In the genomic region with DNA sequence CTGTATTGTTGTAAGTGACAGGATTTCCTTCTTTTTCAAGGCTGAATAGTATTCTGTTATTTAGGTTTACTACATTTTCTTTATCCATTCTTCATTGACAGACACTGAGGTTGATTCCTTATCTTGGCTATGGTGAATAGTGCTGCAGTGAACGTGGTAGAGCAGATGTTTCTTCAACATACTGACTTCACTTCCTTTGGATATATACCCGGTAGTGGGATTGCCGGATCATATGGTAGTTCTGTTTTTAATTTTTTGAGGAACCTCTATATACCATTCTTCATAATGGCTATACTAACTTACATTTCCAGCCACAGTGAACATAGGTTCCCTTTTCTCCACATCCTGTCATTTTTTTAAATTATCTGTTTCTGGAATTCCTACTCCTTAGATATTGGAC, we compare ENCODE assay signal across 23 cellular contexts. TPM values are rescaled to one million over a fixed set of nuclear protein-coding genes. Genes with fewer than 3 reads are reported as not detected.
DNase-seq lines count a peak whose midpoint lies in the region; ATAC-seq, FAIRE-seq and TF ChIP-seq lines count a peak whose summit lies in the region.
"Had no signal": no experiment of that assay in that cellular context is flagged by ENCODE, and none has a peak within 500 bp of the region (broad histone marks: within the 10 kb centered on the region; RNA-seq: fewer than 3 reads in every experiment).

No MANE protein-coding gene starts in this region.

- no peak overlapping the region for H3K4me2 ChIP-seq in smooth muscle cell
- H3K4me2 ChIP-seq: BLaER1, GM23338 had no signal

- H3F3A ChIP-seq in smooth muscle cell (ENCODE audit: low read depth), result no peaks in the 10 kb centered on the region

- H3K4me3 ChIP-seq in HEK293 (ENCODE audit: low read depth, low read length) (no peak overlapping the region), smooth muscle cell (no peak overlapping the region), left lung (no peak overlapping the region)
- H3K4me3 ChIP-seq: BLaER1, GM23338 had no signal

- intact Hi-C loops in left lung (cut with DNase I), result no loop called here

- TF ChIP-seq CTCF in HEK293 (tag by site-specific recombination; IDR thresholded peaks at IDR 0.05) (no peak), smooth muscle cell (IDR thresholded peaks at IDR 0.05; ENCODE audit: borderline replicate concordance, insufficient read depth, poor library complexity, severe bottlenecking) (no peak), glutamatergic neuron (IDR thresholded peaks at IDR 0.05; ENCODE audit: partially characterized antibody, unreplicated experiment) (no peak), left lung (IDR thresholded peaks at IDR 0.05) (no peak)

- H3K4me3 Mint-ChIP-seq in T-helper 17 cell (no peak overlapping the region), glutamatergic neuron (ENCODE audit: unreplicated experiment) (no peak overlapping the region)
- H3K4me3 Mint-ChIP-seq: B cell; CD4-positive, alpha-beta T cell; CD8-positive, alpha-beta memory T cell; GM23338; H9 had no signal

- WGBS in smooth muscle cell (ENCODE audit: low lambda C conversion rate), result 93% methylated on average over 3 of the region's 3 CpGs

- H2AFZ ChIP-seq in smooth muscle cell (ENCODE audit: low read depth), result no peak overlapping the region
- H2AFZ ChIP-seq: GM23338 had no signal

- DNase-seq in CD1c-positive myeloid dendritic cell (ENCODE audit: extremely low spot score) (peak; percentile 27), T-helper 17 cell (no peak), smooth muscle cell (lab: John Stamatoyannopoulos, UW; ENCODE audit: unreplicated experiment) (no peak), GM12892 (ENCODE audit: insufficient read length) (no peak), glutamatergic neuron (no peak), left lung (no peak)
- DNase-seq: CD4-positive, alpha-beta T cell; CD8-positive, alpha-beta memory T cell; DMS 273 treated with DMSO at 0.1 percent for 48 hours; DMS53; DMS79 treated with DMSO at 0.1 percent for 48 hours; GF-D8; H9; HFFc6 had no signal

- H3K36me3 Mint-ChIP-seq in T-helper 17 cell (ENCODE audit: low read depth), result no peaks in the 10 kb centered on the region
- no peaks in the 10 kb centered on the region for H3K36me3 Mint-ChIP-seq in glutamatergic neuron (ENCODE audit: unreplicated experiment)

- peaks cover 30% of the 10 kb centered on the region for H3K79me2 ChIP-seq in smooth muscle cell (ENCODE audit: low read depth)

- no peak overlapping the region for H3K27ac ChIP-seq in HEK293 (ENCODE audit: extremely low read depth, low read depth, low read length)
- H3K27ac ChIP-seq in smooth muscle cell (ENCODE audit: low read depth), result peak overlapping the region; percentile 84
- no peak overlapping the region for H3K27ac ChIP-seq in left lung
- H3K27ac ChIP-seq: BLaER1, C4-2B had no signal

- no peak for TF ChIP-seq POLR2A in GM12892 (IDR thresholded peaks at IDR 0.05; ENCODE audit: low read depth, low read length)

- H3K4me1 ChIP-seq in HEK293 (ENCODE audit: control insufficient read depth, insufficient read depth, low read length), result peaks cover 11% of the 10 kb centered on the region
- H3K4me1 ChIP-seq in smooth muscle cell (ENCODE audit: low read depth), result peaks cover 30% of the 10 kb centered on the region
- peaks cover 0 to 6% of the 10 kb centered on the region in 2 donors for H3K4me1 ChIP-seq in left lung

- CTCF ChIA-PET in HEK293 (lab: Yijun Ruan, JAX), result interaction anchor here (0.6 to 0.7 kb wide), 2 partner anchors 43 to 460 kb away, joined by 3 to 6 read pairs; no protein-coding TSS in a partner anchor

- POLR2A ChIA-PET in HEK293 (lab: Yijun Ruan, JAX), result no interaction called here

- H4K20me1 ChIP-seq in smooth muscle cell (ENCODE audit: low read depth), result no peaks in the 10 kb centered on the region

- H3K9ac ChIP-seq in smooth muscle cell (ENCODE audit: low read depth), result peak overlapping the region; percentile 4
- H3K9ac ChIP-seq: BLaER1 had no signal

- H3K27me3 Mint-ChIP-seq in T-helper 17 cell, result no peaks in the 10 kb centered on the region
- H3K27me3 Mint-ChIP-seq in glutamatergic neuron (ENCODE audit: unreplicated experiment), result peaks cover 2% of the 10 kb centered on the region
- H3K27me3 Mint-ChIP-seq: B cell; CD4-positive, alpha-beta T cell; CD8-positive, alpha-beta memory T cell had no signal

- H3K4me1 Mint-ChIP-seq in T-helper 17 cell, result peaks cover 13% of the 10 kb centered on the region
- H3K4me1 Mint-ChIP-seq in glutamatergic neuron (ENCODE audit: low read depth, unreplicated experiment), result peaks cover 17% of the 10 kb centered on the region

- H3K27ac Mint-ChIP-seq in T-helper 17 cell (peak overlapping the region; percentile 16), glutamatergic neuron (ENCODE audit: unreplicated experiment) (no peak overlapping the region)
- H3K27ac Mint-ChIP-seq: B cell; CD4-positive, alpha-beta T cell; GM23338; H9 had no signal

- no peak for ATAC-seq in T-helper 17 cell
- ATAC-seq in GM21367 (IDR thresholded peaks at IDR 0.05; ENCODE audit: unreplicated experiment), result no peak
- ATAC-seq in left lung, result no peak
- ATAC-seq: GM23338, HCT116 had no signal

- no peak for FAIRE-seq in GM12892 (lab: Jason Lieb, UNC)
- FAIRE-seq: D721Med, GM12891 had no signal

- no peaks in the 10 kb centered on the region for H3K9me3 ChIP-seq in HEK293 (ENCODE audit: control insufficient read depth, insufficient read depth, low read depth, low read length)
- H3K9me3 ChIP-seq in T-helper 17 cell (ENCODE audit: control insufficient read depth, low read length, poor library complexity, severe bottlenecking), result no peaks in the 10 kb centered on the region
- no peaks in the 10 kb centered on the region for H3K9me3 ChIP-seq in smooth muscle cell (replicated peaks; ENCODE audit: low read depth)
- peaks cover 0 to under 1% of the 10 kb centered on the region in 2 donors for H3K9me3 ChIP-seq in left lung
- H3K9me3 ChIP-seq: BLaER1 had no signal

- H3K36me3 ChIP-seq in HEK293 (ENCODE audit: control insufficient read depth in 2 of 2, insufficient read depth in 1 of 2, low read length in 2 of 2), result no peaks in the 10 kb centered on the region
- no peaks in the 10 kb centered on the region for H3K36me3 ChIP-seq in smooth muscle cell (ENCODE audit: low read depth)
- H3K36me3 ChIP-seq in left lung, result no peaks in the 10 kb centered on the region
- H3K36me3 ChIP-seq: BLaER1 had no signal

- no peaks in the 10 kb centered on the region for H3K9me3 Mint-ChIP-seq in glutamatergic neuron (ENCODE audit: unreplicated experiment)
- H3K9me3 Mint-ChIP-seq: CD4-positive, alpha-beta T cell; GM23338; H9; HFFc6 had no signal

- H3K27me3 ChIP-seq in smooth muscle cell (ENCODE audit: low read depth), result no peaks in the 10 kb centered on the region
- H3K27me3 ChIP-seq in left lung, result no peaks in the 10 kb centered on the region
- H3K27me3 ChIP-seq: BLaER1 had no signal

TF ChIP-seq in HEK293, 187 proteins besides CTCF, POLR2A, EP300 and RAD21:
- TF ChIP-seq ZNF146 (tag by site-specific recombination; IDR thresholded peaks at IDR 0.05) (0 out of 2 replicates have a peak, but pooled peaks have one; percentile 45), ZNF202 (tag by site-specific recombination; IDR thresholded peaks at IDR 0.05; ENCODE audit: borderline replicate concordance) (no peak)

RNA-seq across cellular contexts. Expression of a gene that starts 21.8 kb away (rescaled TPM):
- total RNA-seq in T-helper 17 cell, result 10 to 100 TPM; 10.9 to 12.3 TPM
- total RNA-seq in smooth muscle cell, result 22.4 and 35.1 TPM in 2 replicates
- polyA plus RNA-seq in smooth muscle cell, result 23.3 and 29.4 TPM in 2 replicates
- polyA plus RNA-seq in GM12892 (2012; ENCODE audit: missing spikeins), result 36.3 TPM
- total RNA-seq in glutamatergic neuron (ENCODE audit: unreplicated experiment), result 55.6 TPM
- total RNA-seq in left lung, result 10 to 100 TPM; 36.1 to 37.3 TPM

RNA-seq across cellular contexts. Expression of a gene that starts 50.8 kb away (rescaled TPM):
- total RNA-seq in T-helper 17 cell (100 to 1,000 TPM in 1 of 2 donors, 10 to 100 TPM in 1; 98.1 to 108 TPM), smooth muscle cell (172 and 187 TPM in 2 replicates), glutamatergic neuron (ENCODE audit: unreplicated experiment) (159 TPM), left lung (100 to 1,000 TPM in 1 of 2 donors, 10 to 100 TPM in 1; 84.2 to 101 TPM)
- 225 and 241 TPM in 2 replicates for polyA plus RNA-seq in smooth muscle cell
- polyA plus RNA-seq in GM12892 (2012; ENCODE audit: missing spikeins), result 119 TPM
